ENCODE assay signal across 8 cellular contexts in genomic region chr14:69625299-69626131, GRCh38. TPM values are rescaled to one million over a fixed set of nuclear protein-coding genes. Genes with fewer than 3 reads are reported as not detected.
DNase-seq lines count a peak whose midpoint lies in the region; ATAC-seq, FAIRE-seq and TF ChIP-seq lines count a peak whose summit lies in the region.

No MANE protein-coding gene starts in this region.

- FAIRE-seq in RCC 7860 (lab: Jason Lieb, UNC): no peak

- intact Hi-C loops in activated T-helper 2 cell treated with anti-CD3 and anti-CD28 coated beads, Interferon-gamma antibody, Interleukin-2, Interleukin-4, amounts not matched to agents 10 μg/mL and 5 μg/mL and 100 μg/mL, durations not matched to agents 14 hours and 24 hours and 36 hours (cut with micrococcal nuclease): loop anchor here (1.0 to 10.0 kb wide), 4 partner anchors 10 to 1259 kb away; no protein-coding TSS in a partner anchor
- intact Hi-C loops in cardiac septum (cut with DNase I): no loop called here

- no peak for TF ChIP-seq CTCF in osteocyte (IDR thresholded peaks at IDR 0.05)

- in situ Hi-C loops in G401 (cut with HindIII; ENCODE audit: low sequenced_read_pairs): no loop called here

- peak overlapping the region; percentile 69 for H3K4me3 Mint-ChIP-seq in activated T-helper 2 cell treated with anti-CD3 and anti-CD28 coated beads, Interferon-gamma antibody, Interleukin-2, Interleukin-4, amounts not matched to agents 10 μg/mL and 5 μg/mL and 100 μg/mL, durations not matched to agents 14 hours and 24 hours and 36 hours (ENCODE audit: low read depth)
- no peak overlapping the region for H3K4me3 Mint-ChIP-seq in osteocyte (ENCODE audit: unreplicated experiment)

- DNase-seq in G401 (ENCODE audit: low spot score) (peak; percentile 80), NCI-H345 (lab: John Stamatoyannopoulos, UW) (peak; percentile 59), cardiac septum (ENCODE audit: low spot score) (peak; percentile 88), osteocyte (ENCODE audit: extremely low spot score, unreplicated experiment) (no peak), RCC 7860 (ENCODE audit: low spot score) (no peak)
- peak; percentile 72 for DNase-seq in activated T-helper 2 cell treated with anti-CD3 and anti-CD28 coated beads, Interferon-gamma antibody, Interleukin-2, Interleukin-4, amounts not matched to agents 10 μg/mL and 5 μg/mL and 100 μg/mL, durations not matched to agents 14 hours and 24 hours and 36 hours (ENCODE audit: low spot score)
- peak; percentile 65 to 75 (median 67) for DNase-seq in stimulated activated CD4-positive, alpha-beta T cell treated with anti-CD3 and anti-CD28 coated beads, Interleukin-12 subunit alpha, Interleukin-12 subunit beta, amount 100 ng/mL, for 48 hours (ENCODE audit: low read depth in 2 of 3, low spot score in 1 of 3)

- peaks cover 10% of the 10 kb centered on the region for H3K36me3 Mint-ChIP-seq in activated T-helper 2 cell treated with anti-CD3 and anti-CD28 coated beads, Interferon-gamma antibody, Interleukin-2, Interleukin-4, amounts not matched to agents 10 μg/mL and 5 μg/mL and 100 μg/mL, durations not matched to agents 14 hours and 24 hours and 36 hours (ENCODE audit: low read depth)
- peaks cover 2% of the 10 kb centered on the region for H3K36me3 Mint-ChIP-seq in osteocyte (ENCODE audit: unreplicated experiment)

- peak; percentile 88 for ATAC-seq in GM21786 (IDR thresholded peaks at IDR 0.05; ENCODE audit: unreplicated experiment)

- peaks cover 76% of the 10 kb centered on the region for H3K4me1 Mint-ChIP-seq in activated T-helper 2 cell treated with anti-CD3 and anti-CD28 coated beads, Interferon-gamma antibody, Interleukin-2, Interleukin-4, amounts not matched to agents 10 μg/mL and 5 μg/mL and 100 μg/mL, durations not matched to agents 14 hours and 24 hours and 36 hours (ENCODE audit: low read depth)
- peaks cover 29% of the 10 kb centered on the region for H3K4me1 Mint-ChIP-seq in osteocyte (ENCODE audit: unreplicated experiment)

- no peaks in the 10 kb centered on the region for H3K27me3 Mint-ChIP-seq in activated T-helper 2 cell treated with anti-CD3 and anti-CD28 coated beads, Interferon-gamma antibody, Interleukin-2, Interleukin-4, amounts not matched to agents 10 μg/mL and 5 μg/mL and 100 μg/mL, durations not matched to agents 14 hours and 24 hours and 36 hours (ENCODE audit: low read depth)
- no peaks in the 10 kb centered on the region for H3K27me3 Mint-ChIP-seq in osteocyte (ENCODE audit: unreplicated experiment)

- no peaks in the 10 kb centered on the region for H3K9me3 Mint-ChIP-seq in activated T-helper 2 cell treated with anti-CD3 and anti-CD28 coated beads, Interferon-gamma antibody, Interleukin-2, Interleukin-4, amounts not matched to agents 10 μg/mL and 5 μg/mL and 100 μg/mL, durations not matched to agents 14 hours and 24 hours and 36 hours
- no peaks in the 10 kb centered on the region for H3K9me3 Mint-ChIP-seq in osteocyte (ENCODE audit: unreplicated experiment)

- peak overlapping the region; percentile 89 for H3K27ac Mint-ChIP-seq in activated T-helper 2 cell treated with anti-CD3 and anti-CD28 coated beads, Interferon-gamma antibody, Interleukin-2, Interleukin-4, amounts not matched to agents 10 μg/mL and 5 μg/mL and 100 μg/mL, durations not matched to agents 14 hours and 24 hours and 36 hours
- no peak overlapping the region for H3K27ac Mint-ChIP-seq in osteocyte (ENCODE audit: unreplicated experiment)

RNA-seq across cellular contexts. Expression of gene SUSD6, which starts 14.1 kb away (rescaled TPM):
- 1.4 and 1.5 TPM in 2 replicates for total RNA-seq in G401 (2014; rRNA removed; shearing (Covaris generic))
- 46.6 and 46.7 TPM in 2 replicates for total RNA-seq in activated T-helper 2 cell treated with anti-CD3 and anti-CD28 coated beads, Interferon-gamma antibody, Interleukin-2, Interleukin-4, amounts not matched to agents 10 μg/mL and 5 μg/mL and 100 μg/mL, durations not matched to agents 14 hours and 24 hours and 36 hours
- total RNA-seq in cardiac septum: 26.9 TPM
- 30.6 and 31.2 TPM in 2 replicates for total RNA-seq in osteocyte

RNA-seq across cellular contexts. Expression of gene CCDC177, which starts 50.8 kb away (rescaled TPM):
- 0.75 TPM in 1 of 2 replicates, not detected in the other for total RNA-seq in G401 (2014; rRNA removed; shearing (Covaris generic))
- 0.05 TPM in 1 of 2 replicates, not detected in the other for total RNA-seq in activated T-helper 2 cell treated with anti-CD3 and anti-CD28 coated beads, Interferon-gamma antibody, Interleukin-2, Interleukin-4, amounts not matched to agents 10 μg/mL and 5 μg/mL and 100 μg/mL, durations not matched to agents 14 hours and 24 hours and 36 hours
- total RNA-seq in cardiac septum (not detected), osteocyte (not detected in 2 replicates)

Comparison
In these comparisons a context has a peak if more than half of its experiments do, and no peak if none do; other contexts are left out.
1. DNase-seq: peak in G401 (single experiment), NCI-H345 (single experiment), activated T-helper 2 cell treated with anti-CD3 and anti-CD28 coated beads, Interferon-gamma antibody, Interleukin-2, Interleukin-4, amounts not matched to agents 10 μg/mL and 5 μg/mL and 100 μg/mL, durations not matched to agents 14 hours and 24 hours and 36 hours (single experiment), cardiac septum (single experiment) and stimulated activated CD4-positive, alpha-beta T cell treated with anti-CD3 and anti-CD28 coated beads, Interleukin-12 subunit alpha, Interleukin-12 subunit beta, amount 100 ng/mL, for 48 hours (3 of 3); none in osteocyte (single experiment) and RCC 7860 (single experiment).
2. RNA of gene SUSD6, which starts 14.1 kb away (total RNA-seq): 46.6 to 46.7 TPM in activated T-helper 2 cell treated with anti-CD3 and anti-CD28 coated beads, Interferon-gamma antibody, Interleukin-2, Interleukin-4, amounts not matched to agents 10 μg/mL and 5 μg/mL and 100 μg/mL, durations not matched to agents 14 hours and 24 hours and 36 hours, 30.6 to 31.2 TPM in osteocyte and 26.9 TPM in cardiac septum (single experiment); 1.4 to 1.5 TPM in G401; every median in the first group is over 10 times any median in the second.